ENCODE assay signal across 8 cellular contexts in the genomic region with DNA sequence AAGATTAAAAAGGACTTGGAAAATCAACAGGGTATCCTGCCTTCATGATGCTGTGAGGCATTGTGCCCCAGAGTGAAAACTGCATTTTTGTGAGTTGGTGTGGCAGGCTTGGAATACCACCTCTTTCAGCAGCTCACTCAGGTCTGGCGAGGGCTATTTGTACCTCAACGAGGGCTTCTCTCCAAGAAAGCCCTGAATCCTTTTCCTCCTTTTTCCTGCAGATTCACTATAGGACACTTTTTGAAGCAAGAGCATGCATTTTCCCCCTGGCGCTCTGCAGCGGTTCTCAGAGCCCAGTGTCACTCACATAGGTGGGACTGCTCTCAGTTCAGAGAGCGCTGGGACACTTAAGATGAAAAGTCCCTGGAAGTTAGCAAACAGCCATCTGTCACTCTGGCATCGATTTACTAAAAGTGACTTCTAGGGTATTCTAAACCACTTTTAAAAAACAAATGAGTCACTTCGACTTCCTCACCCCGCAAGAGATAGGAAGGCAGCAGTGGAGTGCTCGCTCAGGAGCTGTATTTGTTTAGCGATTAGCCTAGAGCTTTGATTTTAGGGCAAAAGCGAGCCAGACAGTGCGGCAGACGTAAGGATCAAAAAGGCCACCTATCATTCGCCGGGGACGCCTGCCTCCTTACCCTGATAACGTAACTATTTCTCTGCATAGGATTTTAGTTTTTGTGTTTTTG. TPM values are rescaled to one million over a fixed set of nuclear protein-coding genes. Genes with fewer than 3 reads are reported as not detected.
DNase-seq lines count a peak whose midpoint lies in the region; ATAC-seq and TF ChIP-seq lines count a peak whose summit lies in the region.

No MANE protein-coding gene starts in this region.

- 2 to 3% methylated on average over 17 of the region's 17 CpGs for WGBS in heart right ventricle, 2 donors

- H3K4me1 ChIP-seq in heart right ventricle, result peaks cover 0 to 26% (median 14%) of the 10 kb centered on the region in 9 donors

- peaks cover 68% of the 10 kb centered on the region for H3K27me3 Mint-ChIP-seq in activated T-helper 2 cell treated with anti-CD3 and anti-CD28 coated beads, Interferon-gamma antibody, Interleukin-2, Interleukin-4, amounts not matched to agents 10 μg/mL and 5 μg/mL and 100 μg/mL, durations not matched to agents 14 hours and 24 hours and 36 hours (ENCODE audit: low read depth)

- peaks cover 10 to 91% (median 67%) of the 10 kb centered on the region in 7 donors for H3K27me3 ChIP-seq in heart right ventricle
- H3K27me3 ChIP-seq in kidney epithelial cell (ENCODE audit: control insufficient read depth, insufficient read depth, low read length), result peaks cover 24% of the 10 kb centered on the region

- ATAC-seq in heart right ventricle (no peak), Right ventricle myocardium superior (ENCODE audit: poor library complexity) (no peak), GM21619 (IDR thresholded peaks at IDR 0.05; ENCODE audit: unreplicated experiment) (no peak)

- no peaks in the 10 kb centered on the region for H3K36me3 Mint-ChIP-seq in activated T-helper 2 cell treated with anti-CD3 and anti-CD28 coated beads, Interferon-gamma antibody, Interleukin-2, Interleukin-4, amounts not matched to agents 10 μg/mL and 5 μg/mL and 100 μg/mL, durations not matched to agents 14 hours and 24 hours and 36 hours (ENCODE audit: low read depth)

- peaks cover 0 to 25% (median 0%) of the 10 kb centered on the region in 11 donors for H3K9me3 ChIP-seq in heart right ventricle

- H3K9me3 Mint-ChIP-seq in activated T-helper 2 cell treated with anti-CD3 and anti-CD28 coated beads, Interferon-gamma antibody, Interleukin-2, Interleukin-4, amounts not matched to agents 10 μg/mL and 5 μg/mL and 100 μg/mL, durations not matched to agents 14 hours and 24 hours and 36 hours, result peaks cover 24% of the 10 kb centered on the region

- no peak for DNase-seq in heart right ventricle
- DNase-seq in Right ventricle myocardium superior, result no peak
- no peak for DNase-seq in activated T-helper 2 cell treated with anti-CD3 and anti-CD28 coated beads, Interferon-gamma antibody, Interleukin-2, Interleukin-4, amounts not matched to agents 10 μg/mL and 5 μg/mL and 100 μg/mL, durations not matched to agents 14 hours and 24 hours and 36 hours (ENCODE audit: low spot score)
- DNase-seq in kidney epithelial cell (ENCODE audit: low read depth), result no peak
- peak; percentile 60 for DNase-seq in superior temporal gyrus (ENCODE audit: extremely low spot score)
- DNase-seq in NCI-H1930 (lab: John Stamatoyannopoulos, UW), result no peak
- DNase-seq in DMS114 treated with DMSO at 0.1 percent for 48 hours (lab: John Stamatoyannopoulos, UW; ENCODE audit: unreplicated experiment), result no peak

- peak overlapping the region in 9 of 10 donors; percentile 11 to 57 (median 47) for H3K4me3 ChIP-seq in heart right ventricle
- peak overlapping the region; percentile 43 for H3K4me3 ChIP-seq in kidney epithelial cell (ENCODE audit: low read depth, low read length)

- intact Hi-C loops in heart right ventricle (cut with DNase I), result no loop called here
- intact Hi-C loops in Right ventricle myocardium superior (cut with DNase I), result no loop called here
- intact Hi-C loops in activated T-helper 2 cell treated with anti-CD3 and anti-CD28 coated beads, Interferon-gamma antibody, Interleukin-2, Interleukin-4, amounts not matched to agents 10 μg/mL and 5 μg/mL and 100 μg/mL, durations not matched to agents 14 hours and 24 hours and 36 hours (cut with micrococcal nuclease), result no loop called here

- peaks cover 16% of the 10 kb centered on the region for H3K4me1 Mint-ChIP-seq in activated T-helper 2 cell treated with anti-CD3 and anti-CD28 coated beads, Interferon-gamma antibody, Interleukin-2, Interleukin-4, amounts not matched to agents 10 μg/mL and 5 μg/mL and 100 μg/mL, durations not matched to agents 14 hours and 24 hours and 36 hours (ENCODE audit: low read depth)

- H3K27ac ChIP-seq in heart right ventricle, result no peak overlapping the region

- no peak overlapping the region for H3K27ac Mint-ChIP-seq in activated T-helper 2 cell treated with anti-CD3 and anti-CD28 coated beads, Interferon-gamma antibody, Interleukin-2, Interleukin-4, amounts not matched to agents 10 μg/mL and 5 μg/mL and 100 μg/mL, durations not matched to agents 14 hours and 24 hours and 36 hours

- TF ChIP-seq CTCF in heart right ventricle (IDR thresholded peaks at IDR 0.05) (no peak), kidney epithelial cell (IDR thresholded peaks at IDR 0.05; ENCODE audit: insufficient read depth, low read length, poor library complexity, severe bottlenecking) (no peak)

- no peaks in the 10 kb centered on the region for H3K36me3 ChIP-seq in heart right ventricle
- no peaks in the 10 kb centered on the region for H3K36me3 ChIP-seq in kidney epithelial cell (ENCODE audit: control insufficient read depth, insufficient read depth, low read length)

- peak overlapping the region; percentile 45 for H3K4me3 Mint-ChIP-seq in activated T-helper 2 cell treated with anti-CD3 and anti-CD28 coated beads, Interferon-gamma antibody, Interleukin-2, Interleukin-4, amounts not matched to agents 10 μg/mL and 5 μg/mL and 100 μg/mL, durations not matched to agents 14 hours and 24 hours and 36 hours (ENCODE audit: low read depth)

RNA-seq across cellular contexts. Expression of gene LGR5, which starts 0.8 kb away (rescaled TPM):
- total RNA-seq in heart right ventricle (under 1 TPM in 1 of 10 donors, not detected in 9; 0.37 TPM), Right ventricle myocardium superior (not detected), kidney epithelial cell (not detected in 2 replicates)
- polyA plus RNA-seq in heart right ventricle, result under 1 TPM; 0.06 to 0.07 TPM
- total RNA-seq in activated T-helper 2 cell treated with anti-CD3 and anti-CD28 coated beads, Interferon-gamma antibody, Interleukin-2, Interleukin-4, amounts not matched to agents 10 μg/mL and 5 μg/mL and 100 μg/mL, durations not matched to agents 14 hours and 24 hours and 36 hours, result not detected in 2 replicates
